Comparison of ENCODE assay signal across 9 cellular contexts in genomic region chr16:66476328-66477027, GRCh38. TPM values are rescaled to one million over a fixed set of nuclear protein-coding genes. Genes with fewer than 3 reads are reported as not detected.
DNase-seq lines count a peak whose midpoint lies in the region; ATAC-seq lines count a peak whose summit lies in the region.
"Had no signal": no experiment of that assay in that cellular context is flagged by ENCODE, and none has a peak within 500 bp of the region (broad histone marks: within the 10 kb centered on the region; RNA-seq: fewer than 3 reads in every experiment).

No MANE protein-coding gene starts in this region.

- no peaks in the 10 kb centered on the region for H4K20me1 ChIP-seq in GM23248 (ENCODE audit: insufficient read depth)

- ATAC-seq in GM18502 (IDR thresholded peaks at IDR 0.05; ENCODE audit: poor library complexity, unreplicated experiment) (no peak), GM21526 (IDR thresholded peaks at IDR 0.05; ENCODE audit: low FRiP score, unreplicated experiment) (no peak)

- no peak overlapping the region for H3K4me3 ChIP-seq in GM23248

- H2AFZ ChIP-seq in GM23248 = no peak overlapping the region

- no peaks in the 10 kb centered on the region for H3K4me1 ChIP-seq in GM23248 (ENCODE audit: insufficient read depth)

- no peak overlapping the region for H3K27ac ChIP-seq in GM23248
- H3K27ac ChIP-seq: VCaP had no signal

- H3K9me2 ChIP-seq in GM23248 (ENCODE audit: insufficient read depth) = no peaks in the 10 kb centered on the region

- WGBS in GM23248 (ENCODE audit: low coverage in 1 of 2, low lambda C conversion rate in 2 of 2, missing lambda C conversion rate in 2 of 2), 2 experiments = 47 to 48% methylated on average over 8 of the region's 8 CpGs

- H3K9me3 ChIP-seq in GM23248 (ENCODE audit: low read depth) = no peaks in the 10 kb centered on the region

- in situ Hi-C loops in GM23248 (cut with MboI) = no loop called here

- H3K36me3 ChIP-seq in GM23248 (ENCODE audit: low read depth) = no peaks in the 10 kb centered on the region

- H3K4me2 ChIP-seq in GM23248 (ENCODE audit: unreplicated experiment) = no peak overlapping the region

- no peak overlapping the region for H3K9ac ChIP-seq in GM23248

- H3K79me2 ChIP-seq in GM23248 (ENCODE audit: insufficient read depth) = no peaks in the 10 kb centered on the region

- DNase-seq in GM23248 (peak; percentile 27), SHP77 treated with DMSO at 0.1 percent for 48 hours (lab: John Stamatoyannopoulos, UW) (peak; percentile 13), medulla oblongata (ENCODE audit: extremely low spot score) (no peak), NCI-H1436 (lab: John Stamatoyannopoulos, UW) (no peak)
- DNase-seq in activated naive CD4-positive, alpha-beta T cell treated with anti-CD3 and anti-CD28 coated beads, Interleukin-2, amount 50 U/mL, for 16 hours = peak; percentile 66
- peak; percentile 71 for DNase-seq in stimulated activated CD4-positive, alpha-beta T cell treated with anti-CD3 and anti-CD28 coated beads, Interleukin-15, amount 100 ng/mL, for 24 hours

- H3F3A ChIP-seq in GM23248 (ENCODE audit: insufficient read depth) = no peaks in the 10 kb centered on the region

- no peaks in the 10 kb centered on the region for H3K27me3 ChIP-seq in GM23248 (replicated peaks; ENCODE audit: insufficient read depth)

RNA-seq across cellular contexts. Expression of gene BEAN1, which starts 49.4 kb away (rescaled TPM):
- total RNA-seq in GM23248 (2014; rRNA removed; shearing (Covaris generic)) = 0.32 and 1.1 TPM in 2 replicates
- polyA plus RNA-seq in GM23248 (2016; fragmentation: Nextera tagmentation; extraction: Ambion mirVana) = 0.50 and 0.89 TPM in 2 replicates

Comparison
In these comparisons a context has a peak if more than half of its experiments do, and no peak if none do; other contexts are left out.
1. DNase-seq: peak in GM23248 (single experiment), SHP77 treated with DMSO at 0.1 percent for 48 hours (single experiment), activated naive CD4-positive, alpha-beta T cell treated with anti-CD3 and anti-CD28 coated beads, Interleukin-2, amount 50 U/mL, for 16 hours (single experiment) and stimulated activated CD4-positive, alpha-beta T cell treated with anti-CD3 and anti-CD28 coated beads, Interleukin-15, amount 100 ng/mL, for 24 hours (single experiment); none in medulla oblongata (single experiment) and NCI-H1436 (single experiment).